In genomic region chr20:12482661-12483060, GRCh38 we compare ENCODE assay signal across 22 cellular contexts.
"Had no signal": no experiment of that assay in that cellular context is flagged by ENCODE, and none has a peak within 500 bp of the region (broad histone marks: within the 10 kb centered on the region; RNA-seq: fewer than 3 reads in every experiment).

No MANE protein-coding gene starts in this region.

- H3K9me3 ChIP-seq: body of pancreas, right lobe of liver had no signal

- H3K27ac ChIP-seq: body of pancreas, cardiac muscle cell, epithelial cell of prostate, foreskin keratinocyte, left ventricle myocardium inferior, neural progenitor cell, right lobe of liver, tibial artery had no signal

- H3K4me2 ChIP-seq: neural progenitor cell had no signal

- H2AFZ ChIP-seq: neural progenitor cell had no signal

- H3K27me3 ChIP-seq: body of pancreas, cardiac muscle cell, foreskin keratinocyte, neural progenitor cell, right lobe of liver, tibial artery had no signal

- H3K4me3 ChIP-seq: body of pancreas, cardiac muscle cell, left ventricle myocardium inferior, neural progenitor cell, right lobe of liver, tibial artery had no signal

- H3K4me1 ChIP-seq: body of pancreas, foreskin keratinocyte, left ventricle myocardium inferior, neural progenitor cell, right lobe of liver, tibial artery had no signal

- DNase-seq: activated CD4-positive, alpha-beta T cell treated with anti-CD3 and anti-CD28 coated beads, Interleukin-2, amount 50 U/mL, for 48 hours; activated effector memory CD4-positive, alpha-beta T cell treated with anti-CD3 and anti-CD28 coated beads, Interleukin-2, amount 50 U/mL, for 16 hours; activated naive CD4-positive, alpha-beta T cell treated with anti-CD3 and anti-CD28 coated beads, Interleukin-2, amount 10 ng/mL, durations not matched to agents 7 days and 5 days; activated naive CD8-positive, alpha-beta T cell treated with anti-CD3 and anti-CD28 coated beads, Interleukin-2, amount 50 U/mL, for 24 hours; anterior cingulate cortex; body of pancreas; cortex of kidney; immature natural killer cell; left ventricle myocardium inferior; naive thymus-derived CD8-positive, alpha-beta T cell; right lobe of liver; small intestine; stimulated activated CD4-positive, alpha-beta T cell treated with anti-CD3 and anti-CD28 coated beads, Interleukin-2, amount 100 ng/mL, for 24 hours; stimulated activated naive CD8-positive, alpha-beta T cell treated with anti-CD3 and anti-CD28 coated beads, Interleukin-15, amount 100 ng/mL, for 72 hours; T-helper 9 cell; tibial artery had no signal

- ATAC-seq: activated naive CD8-positive, alpha-beta T cell treated with anti-CD3 and anti-CD28 coated beads, Interleukin-2, amount 50 U/mL, for 24 hours; body of pancreas; foreskin keratinocyte; naive thymus-derived CD8-positive, alpha-beta T cell; right lobe of liver; stimulated activated effector memory CD8-positive, alpha-beta T cell treated with anti-CD3 and anti-CD28 coated beads, Interleukin-12 subunit alpha, Interleukin-12 subunit beta, amount 100 ng/mL, for 72 hours; stimulated activated naive CD8-positive, alpha-beta T cell treated with anti-CD3 and anti-CD28 coated beads, Interleukin-15, amount 100 ng/mL, for 72 hours; WTC11 had no signal

- H3K36me3 ChIP-seq: cardiac muscle cell, left ventricle myocardium inferior, neural progenitor cell, right lobe of liver, tibial artery had no signal
